Comparison of ENCODE assay signal across 24 cellular contexts in the genomic region with DNA sequence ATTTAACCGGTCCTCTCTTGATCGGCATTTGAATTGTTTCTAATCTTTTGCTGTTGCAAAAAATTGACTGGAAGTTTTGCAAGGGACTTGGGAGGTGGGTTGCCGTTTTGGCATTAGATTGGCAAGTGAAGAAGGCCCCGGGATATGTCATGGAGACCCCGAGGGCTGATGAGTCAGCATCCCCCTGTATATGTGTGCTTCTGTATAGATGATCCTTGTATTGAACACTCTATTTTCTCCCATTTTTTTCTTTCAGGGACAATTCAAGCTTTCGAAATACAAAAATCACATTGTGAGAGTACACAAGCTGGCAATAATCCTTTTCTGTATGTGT. TPM values are rescaled to one million over a fixed set of nuclear protein-coding genes. Genes with fewer than 3 reads are reported as not detected.
"Had no signal": no experiment of that assay in that cellular context is flagged by ENCODE, and none has a peak within 500 bp of the region (broad histone marks: within the 10 kb centered on the region; RNA-seq: fewer than 3 reads in every experiment).

No MANE protein-coding gene starts in this region.

- ATAC-seq: left cardiac atrium; naive thymus-derived CD4-positive, alpha-beta T cell; stimulated activated naive CD8-positive, alpha-beta T cell treated with anti-CD3 and anti-CD28 coated beads, Interleukin-15, Interleukin-2, amounts not matched to agents 100 U/mL and 50 U/mL, for 24 hours had no signal

- DNase-seq: activated CD4-positive, alpha-beta T cell treated with anti-CD3 and anti-CD28 coated beads for 1 hour; activated CD8-positive, alpha-beta memory T cell treated with anti-CD3 and anti-CD28 coated beads for 24 hours; activated effector memory CD4-positive, alpha-beta T cell treated with Interleukin-2 at 50 U/mL for 16 hours; activated naive CD4-positive, alpha-beta T cell treated with anti-CD3 and anti-CD28 coated beads for 36 hours; activated naive CD8-positive, alpha-beta T cell treated with anti-CD3 and anti-CD28 coated beads, Interleukin-2, amount 10 ng/mL, durations not matched to agents 7 days and 5 days; activated T-cell treated with anti-CD3 and anti-CD28 coated beads, Interleukin-2, amount 50 U/mL, for 48 hours; amniotic stem cell; cerebellar nuclear complex; cortex of kidney; heart left ventricle; islet precursor cell; left cardiac atrium; naive thymus-derived CD4-positive, alpha-beta T cell; spleen; stimulated activated CD4-positive, alpha-beta T cell treated with anti-CD3 and anti-CD28 coated beads, Interleukin-4, amount 100 ng/mL, for 1 hour; stimulated activated naive CD8-positive, alpha-beta T cell treated with anti-CD3 and anti-CD28 coated beads, Interleukin-15, Interleukin-2, amounts not matched to agents 100 U/mL and 50 U/mL, for 24 hours; substantia nigra; thyroid gland had no signal

- H3K27ac Mint-ChIP-seq: activated naive CD4-positive, alpha-beta T cell treated with anti-CD3 and anti-CD28 coated beads for 36 hours had no signal

- H3K4me3 Mint-ChIP-seq: activated naive CD4-positive, alpha-beta T cell treated with anti-CD3 and anti-CD28 coated beads for 36 hours; activated naive CD8-positive, alpha-beta T cell treated with anti-CD3 and anti-CD28 coated beads, Interleukin-2, amount 10 ng/mL, durations not matched to agents 7 days and 5 days; naive thymus-derived CD4-positive, alpha-beta T cell had no signal

- H3K9me3 Mint-ChIP-seq: activated naive CD8-positive, alpha-beta T cell treated with anti-CD3 and anti-CD28 coated beads, Interleukin-2, amount 10 ng/mL, durations not matched to agents 7 days and 5 days had no signal

- H3K27me3 Mint-ChIP-seq: activated naive CD8-positive, alpha-beta T cell treated with anti-CD3 and anti-CD28 coated beads, Interleukin-2, amount 10 ng/mL, durations not matched to agents 7 days and 5 days; naive thymus-derived CD4-positive, alpha-beta T cell; progenitor cell of endocrine pancreas had no signal

RNA-seq across cellular contexts. Expression of gene CHRNG, which starts 41.1 kb away (rescaled TPM):
- total RNA-seq: activated naive CD4-positive, alpha-beta T cell treated with anti-CD3 and anti-CD28 coated beads for 36 hours; activated naive CD8-positive, alpha-beta T cell treated with anti-CD3 and anti-CD28 coated beads, Interleukin-2, amount 10 ng/mL, durations not matched to agents 7 days and 5 days; fibroblast of villous mesenchyme; heart left ventricle; left cardiac atrium; lung; naive thymus-derived CD4-positive, alpha-beta T cell; osteocyte; progenitor cell of endocrine pancreas; spleen; T-helper 2 cell treated with Interferon-gamma antibody and Interleukin-4, amounts not matched to agents 100 ng/mL and 5 ng/mL, for 36 hours; thyroid gland; ureter had no signal

RNA-seq across cellular contexts. Expression of gene CHRND, which starts 54.7 kb away (rescaled TPM):
- total RNA-seq: activated naive CD4-positive, alpha-beta T cell treated with anti-CD3 and anti-CD28 coated beads for 36 hours; activated naive CD8-positive, alpha-beta T cell treated with anti-CD3 and anti-CD28 coated beads, Interleukin-2, amount 10 ng/mL, durations not matched to agents 7 days and 5 days; fibroblast of villous mesenchyme; heart left ventricle; lung; naive thymus-derived CD4-positive, alpha-beta T cell; osteocyte; T-helper 2 cell treated with Interferon-gamma antibody and Interleukin-4, amounts not matched to agents 100 ng/mL and 5 ng/mL, for 36 hours; thyroid gland; ureter had no signal
